1 cellular context compared by ENCODE assay signal in the genomic region with DNA sequence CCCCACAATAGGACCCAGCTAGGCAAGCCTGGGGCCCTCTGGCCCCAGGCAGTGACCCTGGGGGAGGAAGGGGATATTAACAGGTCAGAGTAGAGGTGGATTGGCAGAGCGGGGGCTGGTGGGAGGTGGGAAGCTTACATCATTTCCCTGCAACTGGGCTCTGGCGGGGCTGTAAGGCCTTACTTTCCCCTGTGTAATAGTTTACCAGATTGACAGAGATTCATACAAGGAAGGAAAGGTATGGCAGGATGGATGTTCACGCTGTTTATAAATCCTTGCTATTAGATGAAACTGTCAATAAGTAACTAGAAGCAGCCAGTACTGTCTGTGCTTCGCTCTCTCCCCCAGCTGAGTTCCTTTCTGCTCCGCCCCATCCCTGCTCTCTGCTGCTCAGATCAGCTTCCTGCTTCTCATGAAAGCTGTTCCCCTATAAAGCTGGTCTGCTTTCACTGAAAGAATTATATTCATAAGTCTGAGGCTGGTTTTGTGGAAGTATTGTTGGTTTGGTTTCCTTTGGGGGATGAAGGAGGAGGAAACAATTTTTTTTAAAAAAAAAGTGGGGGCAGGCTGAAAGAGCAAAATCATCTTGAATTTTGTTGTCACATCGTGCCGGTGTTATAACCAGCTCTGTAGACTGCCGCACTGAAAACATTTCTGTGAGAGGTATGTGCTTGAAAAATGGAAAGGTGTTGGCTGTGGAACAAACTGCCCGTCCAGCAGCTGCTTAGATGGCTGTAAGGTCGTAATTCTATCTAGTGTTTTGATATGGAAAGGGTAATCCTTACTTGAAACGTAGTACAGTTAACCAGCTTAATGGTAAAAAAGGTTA.
TF ChIP-seq lines count a peak whose summit lies in the region.

No MANE protein-coding gene starts in this region.

TF ChIP-seq in HepG2, 621 proteins besides CTCF, POLR2A, EP300 and RAD21 (continued from another document):
- TF ChIP-seq, protein P1, sequence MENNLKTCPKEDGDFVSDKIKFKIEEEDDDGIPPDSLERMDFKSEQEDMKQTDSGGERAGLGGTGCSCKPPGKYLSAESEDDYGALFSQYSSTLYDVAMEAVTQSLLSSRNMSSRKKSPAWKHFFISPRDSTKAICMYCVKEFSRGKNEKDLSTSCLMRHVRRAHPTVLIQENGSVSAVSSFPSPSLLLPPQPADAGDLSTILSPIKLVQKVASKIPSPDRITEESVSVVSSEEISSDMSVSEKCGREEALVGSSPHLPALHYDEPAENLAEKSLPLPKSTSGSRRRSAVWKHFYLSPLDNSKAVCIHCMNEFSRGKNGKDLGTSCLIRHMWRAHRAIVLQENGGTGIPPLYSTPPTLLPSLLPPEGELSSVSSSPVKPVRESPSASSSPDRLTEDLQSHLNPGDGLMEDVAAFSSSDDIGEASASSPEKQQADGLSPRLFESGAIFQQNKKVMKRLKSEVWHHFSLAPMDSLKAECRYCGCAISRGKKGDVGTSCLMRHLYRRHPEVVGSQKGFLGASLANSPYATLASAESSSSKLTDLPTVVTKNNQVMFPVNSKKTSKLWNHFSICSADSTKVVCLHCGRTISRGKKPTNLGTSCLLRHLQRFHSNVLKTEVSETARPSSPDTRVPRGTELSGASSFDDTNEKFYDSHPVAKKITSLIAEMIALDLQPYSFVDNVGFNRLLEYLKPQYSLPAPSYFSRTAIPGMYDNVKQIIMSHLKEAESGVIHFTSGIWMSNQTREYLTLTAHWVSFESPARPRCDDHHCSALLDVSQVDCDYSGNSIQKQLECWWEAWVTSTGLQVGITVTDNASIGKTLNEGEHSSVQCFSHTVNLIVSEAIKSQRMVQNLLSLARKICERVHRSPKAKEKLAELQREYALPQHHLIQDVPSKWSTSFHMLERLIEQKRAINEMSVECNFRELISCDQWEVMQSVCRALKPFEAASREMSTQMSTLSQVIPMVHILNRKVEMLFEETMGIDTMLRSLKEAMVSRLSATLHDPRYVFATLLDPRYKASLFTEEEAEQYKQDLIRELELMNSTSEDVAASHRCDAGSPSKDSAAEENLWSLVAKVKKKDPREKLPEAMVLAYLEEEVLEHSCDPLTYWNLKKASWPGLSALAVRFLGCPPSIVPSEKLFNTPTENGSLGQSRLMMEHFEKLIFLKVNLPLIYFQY (CRISPR knock-in tag; IDR thresholded peaks at IDR 0.05; ENCODE audit: borderline replicate concordance): peak; percentile 41; the same call in 1 of the 2 replicates
- TF ChIP-seq, protein P2, sequence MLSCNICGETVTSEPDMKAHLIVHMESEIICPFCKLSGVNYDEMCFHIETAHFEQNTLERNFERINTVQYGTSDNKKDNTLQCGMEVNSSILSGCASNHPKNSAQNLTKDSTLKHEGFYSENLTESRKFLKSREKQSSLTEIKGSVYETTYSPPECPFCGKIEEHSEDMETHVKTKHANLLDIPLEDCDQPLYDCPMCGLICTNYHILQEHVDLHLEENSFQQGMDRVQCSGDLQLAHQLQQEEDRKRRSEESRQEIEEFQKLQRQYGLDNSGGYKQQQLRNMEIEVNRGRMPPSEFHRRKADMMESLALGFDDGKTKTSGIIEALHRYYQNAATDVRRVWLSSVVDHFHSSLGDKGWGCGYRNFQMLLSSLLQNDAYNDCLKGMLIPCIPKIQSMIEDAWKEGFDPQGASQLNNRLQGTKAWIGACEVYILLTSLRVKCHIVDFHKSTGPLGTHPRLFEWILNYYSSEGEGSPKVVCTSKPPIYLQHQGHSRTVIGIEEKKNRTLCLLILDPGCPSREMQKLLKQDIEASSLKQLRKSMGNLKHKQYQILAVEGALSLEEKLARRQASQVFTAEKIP (CRISPR knock-in tag; IDR thresholded peaks at IDR 0.05; ENCODE audit: borderline replicate concordance): no peak
TF ChIP-seq in HepG2: peak in this region for 65.
